In genomic region chr1:110916669-110917306, GRCh38 we compare ENCODE assay signal across 8 cellular contexts.
A peak's percentile ranks its signal among the peaks of the same experiment; 100 is the strongest.
DNase-seq lines count a peak whose midpoint lies in the region; TF ChIP-seq lines count a peak whose summit lies in the region.

No MANE protein-coding gene starts in this region.

- TF ChIP-seq CTCF in GM06990 (IDR thresholded peaks at IDR 0.05; ENCODE audit: insufficient read depth, low read length, poor library complexity, severe bottlenecking) (no peak), HEK293 (tag by site-specific recombination; IDR thresholded peaks at IDR 0.05) (no peak), fibroblast of mammary gland (conservative IDR thresholded peaks at IDR 0.05; ENCODE audit: control insufficient read depth, insufficient read depth, low read depth, low read length) (no peak)

- H3K27me3 ChIP-seq in GM06990 (replicated peaks; ENCODE audit: control insufficient read depth, insufficient read depth, low read length), result no peaks in the 10 kb centered on the region

- POLR2A ChIA-PET in HEK293 (lab: Yijun Ruan, JAX), result no interaction called here

- no peaks in the 10 kb centered on the region for H3K36me3 ChIP-seq in GM06990 (ENCODE audit: control insufficient read depth, insufficient read depth, low read length)
- H3K36me3 ChIP-seq in HEK293 (ENCODE audit: control insufficient read depth in 2 of 2, insufficient read depth in 1 of 2, low read length in 2 of 2), result no peaks in the 10 kb centered on the region

- H3K27ac ChIP-seq in HEK293 (ENCODE audit: extremely low read depth, low read depth, low read length), result no peak overlapping the region

- H3K4me1 ChIP-seq in HEK293 (ENCODE audit: control insufficient read depth, insufficient read depth, low read length), result no peaks in the 10 kb centered on the region

- DNase-seq in GM06990 (ENCODE audit: extremely low read depth, insufficient read length), result no peak
- DNase-seq in RPMI8226, result peak; percentile 68
- DNase-seq in fibroblast of mammary gland (ENCODE audit: low read depth), result peak; percentile 22
- no peak for DNase-seq in DMS 273 treated with DMSO at 0.1 percent for 48 hours (lab: John Stamatoyannopoulos, UW)
- no peak for DNase-seq in NCI-H2227 (lab: John Stamatoyannopoulos, UW; ENCODE audit: unreplicated experiment)
- DNase-seq in NCI-H524 (lab: John Stamatoyannopoulos, UW), result no peak
- no peak for DNase-seq in NCI-H510A treated with DMSO at 0.1 percent for 48 hours (lab: John Stamatoyannopoulos, UW)

- CTCF ChIA-PET in HEK293 (lab: Yijun Ruan, JAX), result interaction anchor here (0.6 kb wide), 1 partner anchor 114 kb away, joined by 3 read pairs; no protein-coding TSS in a partner anchor

- H3K9me3 ChIP-seq in HEK293 (ENCODE audit: control insufficient read depth, insufficient read depth, low read depth, low read length), result no peaks in the 10 kb centered on the region

- H3K4me3 ChIP-seq in GM06990 (replicated peaks; ENCODE audit: low read depth, low read length), result peak overlapping the region; percentile 6
- no peak overlapping the region for H3K4me3 ChIP-seq in HEK293 (ENCODE audit: low read depth, low read length)
- no peak overlapping the region for H3K4me3 ChIP-seq in fibroblast of mammary gland (ENCODE audit: control insufficient read depth, low read depth, low read length)

TF ChIP-seq in HEK293, 187 proteins besides CTCF, POLR2A, EP300 and RAD21:
- peak; percentile 60 for TF ChIP-seq ZBTB17 (tag by site-specific recombination; IDR thresholded peaks at IDR 0.05)
- no peak for TF ChIP-seq ZNF580 (tag by site-specific recombination; IDR thresholded peaks at IDR 0.05)
- TF ChIP-seq SCRT2 (tag by site-specific recombination; IDR thresholded peaks at IDR 0.05), result peak; percentile 79
- no peak for TF ChIP-seq TSHZ1 (tag by site-specific recombination; IDR thresholded peaks at IDR 0.05; ENCODE audit: borderline replicate concordance)
- no peak for TF ChIP-seq ZNF776 (tag by site-specific recombination; IDR thresholded peaks at IDR 0.05; ENCODE audit: borderline replicate concordance)

Comparison
In these comparisons a context has a peak if more than half of its experiments do, and no peak if none do; other contexts are left out.
1. DNase-seq: peak in RPMI8226 (single experiment) and fibroblast of mammary gland (single experiment); none in GM06990 (single experiment), DMS 273 treated with DMSO at 0.1 percent for 48 hours (single experiment), NCI-H2227 (single experiment), NCI-H524 (0 of 2) and NCI-H510A treated with DMSO at 0.1 percent for 48 hours (single experiment).